Comparison of ENCODE assay signal across 8 cellular contexts in genomic region chr1:66929999-66930822, GRCh38. TPM values are rescaled to one million over a fixed set of nuclear protein-coding genes. Genes with fewer than 3 reads are reported as not detected.
A peak's percentile ranks its signal among the peaks of the same experiment; 100 is the strongest.
DNase-seq lines count a peak whose midpoint lies in the region; ATAC-seq and TF ChIP-seq lines count a peak whose summit lies in the region.

No MANE protein-coding gene starts in this region.

- H3K36me3 Mint-ChIP-seq in activated naive CD8-positive, alpha-beta T cell treated with anti-CD3 and anti-CD28 coated beads, Interleukin-2, amount 10 ng/mL, durations not matched to agents 7 days and 5 days = peaks cover 16% of the 10 kb centered on the region

- H3K4me3 ChIP-seq in GM12865 (ENCODE audit: low read depth, low read length) = peak overlapping the region; percentile 96
- peak overlapping the region; percentile 89 for H3K4me3 ChIP-seq in ovary
- H3K4me3 ChIP-seq in thymus (ENCODE audit: low read length) = peak overlapping the region; percentile 81

- POLR2A ChIA-PET in activated naive CD8-positive, alpha-beta T cell treated with anti-CD3 and anti-CD28 coated beads, Interleukin-2, amount 10 ng/mL, durations not matched to agents 7 days and 5 days (lab: Charles Lee) = interaction anchor here (0.7 to 1.4 kb wide), 13 partner anchors 42 to 761 kb away, joined by 3 to 6 read pairs (median 3); partner anchors contain the start of genes GADD45A and SERBP1

- 0 to 1% (median 0%) methylated on average over 58 to 83 of the region's 83 CpGs for WGBS in ovary, 3 donors
- under 1% methylated on average over 83 of the region's 83 CpGs for WGBS in thymus

- H3K9me3 ChIP-seq in ovary = no peaks in the 10 kb centered on the region
- H3K9me3 ChIP-seq in thymus (ENCODE audit: control insufficient read depth) = no peaks in the 10 kb centered on the region

- H3K27me3 Mint-ChIP-seq in activated naive CD8-positive, alpha-beta T cell treated with anti-CD3 and anti-CD28 coated beads, Interleukin-2, amount 10 ng/mL, durations not matched to agents 7 days and 5 days = no peaks in the 10 kb centered on the region

- peak; percentile 97 for DNase-seq in GM12865 (ENCODE audit: low read depth)
- peak; percentile 87 for DNase-seq in NCI-H1092 (lab: John Stamatoyannopoulos, UW)
- DNase-seq in SKM-1 treated with dmso at 0.1 percent for 144 hours (lab: John Stamatoyannopoulos, UW; ENCODE audit: unreplicated experiment) = peak; percentile 91
- DNase-seq in activated naive CD8-positive, alpha-beta T cell treated with anti-CD3 and anti-CD28 coated beads, Interleukin-2, amount 10 ng/mL, durations not matched to agents 7 days and 5 days = peak; percentile 98
- DNase-seq in Right ventricle myocardium inferior (ENCODE audit: missing footprints) = peak; percentile 98
- DNase-seq in ovary = peak; percentile 96 to 97 (median 97)

- H3K4me1 Mint-ChIP-seq in activated naive CD8-positive, alpha-beta T cell treated with anti-CD3 and anti-CD28 coated beads, Interleukin-2, amount 10 ng/mL, durations not matched to agents 7 days and 5 days = peaks cover 54% of the 10 kb centered on the region

- H3K36me3 ChIP-seq in ovary = no peaks in the 10 kb centered on the region
- no peaks in the 10 kb centered on the region for H3K36me3 ChIP-seq in thymus (ENCODE audit: control insufficient read depth, insufficient read depth)

- peak overlapping the region; percentile 94 for H3K4me3 Mint-ChIP-seq in activated naive CD8-positive, alpha-beta T cell treated with anti-CD3 and anti-CD28 coated beads, Interleukin-2, amount 10 ng/mL, durations not matched to agents 7 days and 5 days

- H3K27ac Mint-ChIP-seq in activated naive CD8-positive, alpha-beta T cell treated with anti-CD3 and anti-CD28 coated beads, Interleukin-2, amount 10 ng/mL, durations not matched to agents 7 days and 5 days = peak overlapping the region; percentile 91

- no peak for TF ChIP-seq EP300 in ovary (IDR thresholded peaks at IDR 0.05)

- peak overlapping the region; percentile 96 to 97 for H3K27ac ChIP-seq in ovary
- peak overlapping the region; percentile 95 for H3K27ac ChIP-seq in thymus (ENCODE audit: low read depth)

- peak; percentile 88 for TF ChIP-seq POLR2A in ovary (IDR thresholded peaks at IDR 0.05)

- H3K9me3 Mint-ChIP-seq in activated naive CD8-positive, alpha-beta T cell treated with anti-CD3 and anti-CD28 coated beads, Interleukin-2, amount 10 ng/mL, durations not matched to agents 7 days and 5 days = no peaks in the 10 kb centered on the region

- H3K4me1 ChIP-seq in ovary (ENCODE audit: insufficient read depth) = peaks cover 3% of the 10 kb centered on the region
- H3K4me1 ChIP-seq in thymus (ENCODE audit: control insufficient read depth, insufficient read depth, low read length) = peaks cover 10% of the 10 kb centered on the region

- peaks cover 2% of the 10 kb centered on the region for H3K27me3 ChIP-seq in ovary
- no peaks in the 10 kb centered on the region for H3K27me3 ChIP-seq in thymus (ENCODE audit: control insufficient read depth, insufficient read depth)

- intact Hi-C loops in Right ventricle myocardium inferior (cut with DNase I) = loop anchor here (5.0 to 10.0 kb wide), 4 partner anchors 122 to 505 kb away; partner anchors contain the start of genes SERBP1 and SLC35D1
- intact Hi-C loops in ovary (cut with DNase I) = loop anchor here in 2 of 4 donors (10.0 kb wide), 2 partner anchors 125 to 655 kb away; partner anchors contain the start of gene SLC35D1 (in 1 of the 2)

- TF ChIP-seq CTCF in GM12865 (IDR thresholded peaks at IDR 0.05; ENCODE audit: insufficient read depth, low read depth, low read length, missing control alignments) (peak; percentile 20), ovary (IDR thresholded peaks at IDR 0.05) (peak; percentile 24 to 69 (median 66))

- ATAC-seq in HG02623 (IDR thresholded peaks at IDR 0.05; ENCODE audit: unreplicated experiment) = peak; percentile 59
- peak; percentile 70 for ATAC-seq in activated naive CD8-positive, alpha-beta T cell treated with anti-CD3 and anti-CD28 coated beads, Interleukin-2, amount 10 ng/mL, durations not matched to agents 7 days and 5 days (ENCODE audit: low read depth)
- peak; percentile 92 for ATAC-seq in Right ventricle myocardium inferior

RNA-seq across cellular contexts. Expression of gene MIER1, which starts 5.4 kb away (rescaled TPM):
- total RNA-seq in activated naive CD8-positive, alpha-beta T cell treated with anti-CD3 and anti-CD28 coated beads, Interleukin-2, amount 10 ng/mL, durations not matched to agents 7 days and 5 days = 10 to 100 TPM; 55.5 to 57.1 TPM
- total RNA-seq in Right ventricle myocardium inferior (18.4 TPM), ovary (10 to 100 TPM; 33.2 to 51.2 (median 46.8) TPM)
- polyA plus RNA-seq in ovary (10 to 100 TPM; 16.2 to 22.2 TPM), thymus (26.7 TPM)

RNA-seq across cellular contexts. Expression of gene DNAI4, which starts 5.6 kb away (rescaled TPM):
- total RNA-seq in activated naive CD8-positive, alpha-beta T cell treated with anti-CD3 and anti-CD28 coated beads, Interleukin-2, amount 10 ng/mL, durations not matched to agents 7 days and 5 days = 1 to 10 TPM; 3.1 to 4.2 TPM
- total RNA-seq in Right ventricle myocardium inferior = 14.3 TPM
- total RNA-seq in ovary = 10 to 100 TPM; 21.7 to 52.6 (median 31.0) TPM
- polyA plus RNA-seq in ovary = 1 to 10 TPM; 2.5 to 3.0 TPM
- 4.9 TPM for polyA plus RNA-seq in thymus

Comparison
In these comparisons a context has a peak if more than half of its experiments do, and no peak if none do; other contexts are left out.
1. Peak in every context shown above with its lines: DNase-seq, ATAC-seq, H3K4me3 ChIP-seq and H3K27ac ChIP-seq.